In the genomic region with DNA sequence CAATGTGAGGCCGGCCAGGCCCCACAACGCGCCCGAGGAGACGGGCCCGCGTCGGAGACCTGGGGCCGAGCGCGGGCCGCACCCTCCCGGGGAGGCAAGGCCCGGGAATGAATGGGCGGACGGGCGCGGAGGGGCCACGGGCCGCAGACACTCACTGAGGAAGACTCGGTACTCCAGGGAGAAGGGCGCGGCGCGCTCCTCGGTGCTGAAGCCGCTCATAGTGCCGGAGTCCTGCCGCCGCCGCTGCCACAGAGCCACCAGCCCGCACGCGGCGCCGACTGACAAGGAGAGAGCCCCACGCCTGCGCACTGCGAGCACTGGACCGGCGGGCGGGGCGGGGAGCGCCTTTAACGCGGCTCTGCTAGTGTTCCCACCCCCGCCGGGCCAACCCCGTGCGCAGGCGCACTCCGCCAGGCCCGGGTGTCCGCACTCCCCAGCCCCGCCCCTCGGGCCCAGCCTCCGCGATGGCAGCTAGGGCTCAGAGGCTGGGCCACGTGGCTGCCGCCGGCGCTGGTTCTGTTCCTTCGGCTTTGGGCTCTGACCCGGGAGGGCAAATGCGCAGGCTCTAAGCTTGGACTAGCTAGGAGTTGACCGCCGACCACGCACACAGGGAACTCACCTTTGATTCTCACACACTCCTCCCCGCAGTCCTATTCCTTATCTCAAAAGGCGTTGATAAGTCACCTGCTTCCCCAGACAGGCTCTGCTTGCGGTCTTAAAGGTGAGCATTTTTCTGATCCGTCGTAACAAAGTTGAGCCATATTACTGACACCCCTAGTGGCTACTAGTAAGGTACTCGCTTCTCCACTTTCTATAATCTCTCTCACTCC, we compare ENCODE assay signal across 1 cellular context.
TF ChIP-seq lines count a peak whose summit lies in the region.

A gene (minus strand): TSS at position 321 of the 830 bp plus-strand sequence. CDS start 102 bp downstream, at position 219.

TF ChIP-seq in K562, 482 proteins besides CTCF, POLR2A, EP300 and RAD21 (continued from another document and continues in another):
- TF ChIP-seq, protein P1, sequence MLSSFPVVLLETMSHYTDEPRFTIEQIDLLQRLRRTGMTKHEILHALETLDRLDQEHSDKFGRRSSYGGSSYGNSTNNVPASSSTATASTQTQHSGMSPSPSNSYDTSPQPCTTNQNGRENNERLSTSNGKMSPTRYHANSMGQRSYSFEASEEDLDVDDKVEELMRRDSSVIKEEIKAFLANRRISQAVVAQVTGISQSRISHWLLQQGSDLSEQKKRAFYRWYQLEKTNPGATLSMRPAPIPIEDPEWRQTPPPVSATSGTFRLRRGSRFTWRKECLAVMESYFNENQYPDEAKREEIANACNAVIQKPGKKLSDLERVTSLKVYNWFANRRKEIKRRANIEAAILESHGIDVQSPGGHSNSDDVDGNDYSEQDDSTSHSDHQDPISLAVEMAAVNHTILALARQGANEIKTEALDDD (IDR thresholded peaks at IDR 0.05) = peak; percentile 73; the same call in 1 of the 2 replicates
- TF ChIP-seq TFAM (CRISPR knock-in tag; conservative IDR thresholded peaks at IDR 0.05) = no peak
- TF ChIP-seq HOXB6 (CRISPR knock-in tag; IDR thresholded peaks at IDR 0.05; ENCODE audit: borderline replicate concordance) = no peak
- TF ChIP-seq, protein P2, sequence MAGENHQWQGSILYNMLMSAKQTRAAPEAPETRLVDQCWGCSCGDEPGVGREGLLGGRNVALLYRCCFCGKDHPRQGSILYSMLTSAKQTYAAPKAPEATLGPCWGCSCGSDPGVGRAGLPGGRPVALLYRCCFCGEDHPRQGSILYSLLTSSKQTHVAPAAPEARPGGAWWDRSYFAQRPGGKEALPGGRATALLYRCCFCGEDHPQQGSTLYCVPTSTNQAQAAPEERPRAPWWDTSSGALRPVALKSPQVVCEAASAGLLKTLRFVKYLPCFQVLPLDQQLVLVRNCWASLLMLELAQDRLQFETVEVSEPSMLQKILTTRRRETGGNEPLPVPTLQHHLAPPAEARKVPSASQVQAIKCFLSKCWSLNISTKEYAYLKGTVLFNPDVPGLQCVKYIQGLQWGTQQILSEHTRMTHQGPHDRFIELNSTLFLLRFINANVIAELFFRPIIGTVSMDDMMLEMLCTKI (IDR thresholded peaks at IDR 0.05; ENCODE audit: partially characterized antibody) = no peak
- no peak for TF ChIP-seq ETS2 (tag; IDR thresholded peaks at IDR 0.05; ENCODE audit: borderline replicate concordance, poor library complexity, severe bottlenecking)
- TF ChIP-seq, protein P3, sequence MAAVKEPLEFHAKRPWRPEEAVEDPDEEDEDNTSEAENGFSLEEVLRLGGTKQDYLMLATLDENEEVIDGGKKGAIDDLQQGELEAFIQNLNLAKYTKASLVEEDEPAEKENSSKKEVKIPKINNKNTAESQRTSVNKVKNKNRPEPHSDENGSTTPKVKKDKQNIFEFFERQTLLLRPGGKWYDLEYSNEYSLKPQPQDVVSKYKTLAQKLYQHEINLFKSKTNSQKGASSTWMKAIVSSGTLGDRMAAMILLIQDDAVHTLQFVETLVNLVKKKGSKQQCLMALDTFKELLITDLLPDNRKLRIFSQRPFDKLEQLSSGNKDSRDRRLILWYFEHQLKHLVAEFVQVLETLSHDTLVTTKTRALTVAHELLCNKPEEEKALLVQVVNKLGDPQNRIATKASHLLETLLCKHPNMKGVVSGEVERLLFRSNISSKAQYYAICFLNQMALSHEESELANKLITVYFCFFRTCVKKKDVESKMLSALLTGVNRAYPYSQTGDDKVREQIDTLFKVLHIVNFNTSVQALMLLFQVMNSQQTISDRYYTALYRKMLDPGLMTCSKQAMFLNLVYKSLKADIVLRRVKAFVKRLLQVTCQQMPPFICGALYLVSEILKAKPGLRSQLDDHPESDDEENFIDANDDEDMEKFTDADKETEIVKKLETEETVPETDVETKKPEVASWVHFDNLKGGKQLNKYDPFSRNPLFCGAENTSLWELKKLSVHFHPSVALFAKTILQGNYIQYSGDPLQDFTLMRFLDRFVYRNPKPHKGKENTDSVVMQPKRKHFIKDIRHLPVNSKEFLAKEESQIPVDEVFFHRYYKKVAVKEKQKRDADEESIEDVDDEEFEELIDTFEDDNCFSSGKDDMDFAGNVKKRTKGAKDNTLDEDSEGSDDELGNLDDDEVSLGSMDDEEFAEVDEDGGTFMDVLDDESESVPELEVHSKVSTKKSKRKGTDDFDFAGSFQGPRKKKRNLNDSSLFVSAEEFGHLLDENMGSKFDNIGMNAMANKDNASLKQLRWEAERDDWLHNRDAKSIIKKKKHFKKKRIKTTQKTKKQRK (IDR thresholded peaks at IDR 0.05; ENCODE audit: borderline replicate concordance, low read depth, low read length) = no peak
- TF ChIP-seq GABPA (tag; conservative IDR thresholded peaks at IDR 0.05; ENCODE audit: low read depth) = no peak
- no peak for TF ChIP-seq CHD4 (IDR thresholded peaks at IDR 0.05; ENCODE audit: insufficient read depth, insufficient replicate concordance, low read depth, low read length, poor library complexity, severe bottlenecking)
- peak; percentile 75 for TF ChIP-seq EGR1 (conservative IDR thresholded peaks at IDR 0.05)
- TF ChIP-seq, protein P4, sequence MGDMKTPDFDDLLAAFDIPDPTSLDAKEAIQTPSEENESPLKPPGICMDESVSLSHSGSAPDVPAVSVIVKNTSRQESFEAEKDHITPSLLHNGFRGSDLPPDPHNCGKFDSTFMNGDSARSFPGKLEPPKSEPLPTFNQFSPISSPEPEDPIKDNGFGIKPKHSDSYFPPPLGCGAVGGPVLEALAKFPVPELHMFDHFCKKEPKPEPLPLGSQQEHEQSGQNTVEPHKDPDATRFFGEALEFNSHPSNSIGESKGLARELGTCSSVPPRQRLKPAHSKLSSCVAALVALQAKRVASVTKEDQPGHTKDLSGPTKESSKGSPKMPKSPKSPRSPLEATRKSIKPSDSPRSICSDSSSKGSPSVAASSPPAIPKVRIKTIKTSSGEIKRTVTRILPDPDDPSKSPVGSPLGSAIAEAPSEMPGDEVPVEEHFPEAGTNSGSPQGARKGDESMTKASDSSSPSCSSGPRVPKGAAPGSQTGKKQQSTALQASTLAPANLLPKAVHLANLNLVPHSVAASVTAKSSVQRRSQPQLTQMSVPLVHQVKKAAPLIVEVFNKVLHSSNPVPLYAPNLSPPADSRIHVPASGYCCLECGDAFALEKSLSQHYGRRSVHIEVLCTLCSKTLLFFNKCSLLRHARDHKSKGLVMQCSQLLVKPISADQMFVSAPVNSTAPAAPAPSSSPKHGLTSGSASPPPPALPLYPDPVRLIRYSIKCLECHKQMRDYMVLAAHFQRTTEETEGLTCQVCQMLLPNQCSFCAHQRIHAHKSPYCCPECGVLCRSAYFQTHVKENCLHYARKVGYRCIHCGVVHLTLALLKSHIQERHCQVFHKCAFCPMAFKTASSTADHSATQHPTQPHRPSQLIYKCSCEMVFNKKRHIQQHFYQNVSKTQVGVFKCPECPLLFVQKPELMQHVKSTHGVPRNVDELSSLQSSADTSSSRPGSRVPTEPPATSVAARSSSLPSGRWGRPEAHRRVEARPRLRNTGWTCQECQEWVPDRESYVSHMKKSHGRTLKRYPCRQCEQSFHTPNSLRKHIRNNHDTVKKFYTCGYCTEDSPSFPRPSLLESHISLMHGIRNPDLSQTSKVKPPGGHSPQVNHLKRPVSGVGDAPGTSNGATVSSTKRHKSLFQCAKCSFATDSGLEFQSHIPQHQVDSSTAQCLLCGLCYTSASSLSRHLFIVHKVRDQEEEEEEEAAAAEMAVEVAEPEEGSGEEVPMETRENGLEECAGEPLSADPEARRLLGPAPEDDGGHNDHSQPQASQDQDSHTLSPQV (IDR thresholded peaks at IDR 0.05) = peak; percentile 91
- no peak for TF ChIP-seq SAFB (IDR thresholded peaks at IDR 0.05; ENCODE audit: borderline replicate concordance, low read depth, low read length)
- TF ChIP-seq, protein P5, sequence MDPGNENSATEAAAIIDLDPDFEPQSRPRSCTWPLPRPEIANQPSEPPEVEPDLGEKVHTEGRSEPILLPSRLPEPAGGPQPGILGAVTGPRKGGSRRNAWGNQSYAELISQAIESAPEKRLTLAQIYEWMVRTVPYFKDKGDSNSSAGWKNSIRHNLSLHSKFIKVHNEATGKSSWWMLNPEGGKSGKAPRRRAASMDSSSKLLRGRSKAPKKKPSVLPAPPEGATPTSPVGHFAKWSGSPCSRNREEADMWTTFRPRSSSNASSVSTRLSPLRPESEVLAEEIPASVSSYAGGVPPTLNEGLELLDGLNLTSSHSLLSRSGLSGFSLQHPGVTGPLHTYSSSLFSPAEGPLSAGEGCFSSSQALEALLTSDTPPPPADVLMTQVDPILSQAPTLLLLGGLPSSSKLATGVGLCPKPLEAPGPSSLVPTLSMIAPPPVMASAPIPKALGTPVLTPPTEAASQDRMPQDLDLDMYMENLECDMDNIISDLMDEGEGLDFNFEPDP (CRISPR knock-in tag; IDR thresholded peaks at IDR 0.05) = 0 out of 2 replicates have a peak, but pooled peaks have one; percentile 78
- TF ChIP-seq SIN3B (IDR thresholded peaks at IDR 0.05; ENCODE audit: low read depth) = 0 out of 2 replicates have a peak, but pooled peaks have one; percentile 39
- no peak for TF ChIP-seq ARHGAP35 (IDR thresholded peaks at IDR 0.05; ENCODE audit: partially characterized antibody)
- TF ChIP-seq CHD1 (IDR thresholded peaks at IDR 0.05; ENCODE audit: low read length) = no peak
- TF ChIP-seq HDGF (IDR thresholded peaks at IDR 0.05) = no peak
- no peak for TF ChIP-seq ZNF561 (CRISPR knock-in tag; conservative IDR thresholded peaks at IDR 0.05)
- peak; percentile 98 for TF ChIP-seq EP400 (IDR thresholded peaks at IDR 0.05)
- TF ChIP-seq, protein P6, sequence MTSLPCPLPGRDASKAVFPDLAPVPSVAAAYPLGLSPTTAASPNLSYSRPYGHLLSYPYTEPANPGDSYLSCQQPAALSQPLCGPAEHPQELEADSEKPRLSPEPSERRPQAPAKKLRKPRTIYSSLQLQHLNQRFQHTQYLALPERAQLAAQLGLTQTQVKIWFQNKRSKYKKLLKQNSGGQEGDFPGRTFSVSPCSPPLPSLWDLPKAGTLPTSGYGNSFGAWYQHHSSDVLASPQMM (CRISPR knock-in tag; IDR thresholded peaks at IDR 0.05) = no peak
- TF ChIP-seq NFE2 (IDR thresholded peaks at IDR 0.05; ENCODE audit: low read depth) = no peak
- TF ChIP-seq ZNF586 (CRISPR knock-in tag; conservative IDR thresholded peaks at IDR 0.05) = 0 out of 2 replicates have a peak, but pooled peaks have one; percentile 45
- 0 out of 2 replicates have a peak, but pooled peaks have one; percentile 42 for TF ChIP-seq GATAD2A (IDR thresholded peaks at IDR 0.05)
- TF ChIP-seq SAP30 (IDR thresholded peaks at IDR 0.05; ENCODE audit: borderline replicate concordance, insufficient read depth, low read depth, low read length, poor library complexity, severe bottlenecking) = peak; percentile 92
- TF ChIP-seq TAF15 (IDR thresholded peaks at IDR 0.05; ENCODE audit: low read depth, low read length) = no peak
- no peak for TF ChIP-seq NEUROD1 (IDR thresholded peaks at IDR 0.05; ENCODE audit: borderline replicate concordance, low read depth, low read length, partially characterized antibody)
- TF ChIP-seq, protein P7, sequence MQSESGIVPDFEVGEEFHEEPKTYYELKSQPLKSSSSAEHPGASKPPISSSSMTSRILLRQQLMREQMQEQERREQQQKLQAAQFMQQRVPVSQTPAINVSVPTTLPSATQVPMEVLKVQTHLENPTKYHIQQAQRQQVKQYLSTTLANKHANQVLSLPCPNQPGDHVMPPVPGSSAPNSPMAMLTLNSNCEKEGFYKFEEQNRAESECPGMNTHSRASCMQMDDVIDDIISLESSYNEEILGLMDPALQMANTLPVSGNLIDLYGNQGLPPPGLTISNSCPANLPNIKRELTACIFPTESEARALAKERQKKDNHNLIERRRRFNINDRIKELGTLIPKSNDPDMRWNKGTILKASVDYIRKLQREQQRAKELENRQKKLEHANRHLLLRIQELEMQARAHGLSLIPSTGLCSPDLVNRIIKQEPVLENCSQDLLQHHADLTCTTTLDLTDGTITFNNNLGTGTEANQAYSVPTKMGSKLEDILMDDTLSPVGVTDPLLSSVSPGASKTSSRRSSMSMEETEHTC (IDR thresholded peaks at IDR 0.05) = 0 out of 2 replicates have a peak, but pooled peaks have one; percentile 28
- no peak for TF ChIP-seq YBX1 (IDR thresholded peaks at IDR 0.05)
- TF ChIP-seq MEF2A (IDR thresholded peaks at IDR 0.05; ENCODE audit: control insufficient read depth, low read depth, low read length) = no peak
- peak; percentile 86 for TF ChIP-seq RBBP5 (IDR thresholded peaks at IDR 0.05; ENCODE audit: borderline replicate concordance, insufficient read depth, low read length, poor library complexity, severe bottlenecking)
- TF ChIP-seq KAT7 (CRISPR knock-in tag; IDR thresholded peaks at IDR 0.05; ENCODE audit: borderline replicate concordance) = no peak
- TF ChIP-seq HLTF (IDR thresholded peaks at IDR 0.05) = 0 out of 2 replicates have a peak, but pooled peaks have one; percentile 53
- TF ChIP-seq, protein P8, sequence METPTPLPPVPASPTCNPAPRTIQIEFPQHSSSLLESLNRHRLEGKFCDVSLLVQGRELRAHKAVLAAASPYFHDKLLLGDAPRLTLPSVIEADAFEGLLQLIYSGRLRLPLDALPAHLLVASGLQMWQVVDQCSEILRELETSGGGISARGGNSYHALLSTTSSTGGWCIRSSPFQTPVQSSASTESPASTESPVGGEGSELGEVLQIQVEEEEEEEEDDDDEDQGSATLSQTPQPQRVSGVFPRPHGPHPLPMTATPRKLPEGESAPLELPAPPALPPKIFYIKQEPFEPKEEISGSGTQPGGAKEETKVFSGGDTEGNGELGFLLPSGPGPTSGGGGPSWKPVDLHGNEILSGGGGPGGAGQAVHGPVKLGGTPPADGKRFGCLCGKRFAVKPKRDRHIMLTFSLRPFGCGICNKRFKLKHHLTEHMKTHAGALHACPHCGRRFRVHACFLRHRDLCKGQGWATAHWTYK (CRISPR knock-in tag; IDR thresholded peaks at IDR 0.05) = peak; percentile 16
- peak; percentile 39; the same call in 1 of the 2 replicates for TF ChIP-seq ZNF707 (CRISPR knock-in tag; conservative IDR thresholded peaks at IDR 0.05)
- peak; percentile 38; the same call in 1 of the 2 replicates for TF ChIP-seq NCOA1 (IDR thresholded peaks at IDR 0.05; ENCODE audit: low read depth)
- TF ChIP-seq ZNF764 (CRISPR knock-in tag; IDR thresholded peaks at IDR 0.05; ENCODE audit: low read depth) = no peak
- TF ChIP-seq FOXK1 (CRISPR knock-in tag; IDR thresholded peaks at IDR 0.05; ENCODE audit: borderline replicate concordance) = 0 out of 2 replicates have a peak, but pooled peaks have one; percentile 64
- no peak for TF ChIP-seq FOXA1 (IDR thresholded peaks at IDR 0.05; ENCODE audit: borderline replicate concordance)
- peak; percentile 94 for TF ChIP-seq POLR2G (IDR thresholded peaks at IDR 0.05; ENCODE audit: low read depth, low read length)
- no peak; a peak in 2 of 4 replicates for TF ChIP-seq RCOR1 (IDR thresholded peaks at IDR 0.05; ENCODE audit: borderline replicate concordance in 1 of 2, low read depth in 2 of 2, low read length in 2 of 2)
- no peak for TF ChIP-seq HDAC6 (IDR thresholded peaks at IDR 0.05; ENCODE audit: low read depth, low read length)
- no peak for TF ChIP-seq NR2C1 (IDR thresholded peaks at IDR 0.05)
- TF ChIP-seq NR2C1 (tag; IDR thresholded peaks at IDR 0.05) = peak; percentile 47; the same call in 1 of the 2 replicates
- peak; percentile 94 for TF ChIP-seq ZFX (CRISPR knock-in tag; IDR thresholded peaks at IDR 0.05)
- TF ChIP-seq FOXK2 (conservative IDR thresholded peaks at IDR 0.05 in 1 of 2, IDR thresholded peaks at IDR 0.05 in 1 of 2; ENCODE audit: low read depth in 2 of 2) = 0 out of 4 replicates have a peak, but pooled peaks of 1 of the 2 experiments have one; percentile 17
- no peak for TF ChIP-seq RBM34 (IDR thresholded peaks at IDR 0.05; ENCODE audit: borderline replicate concordance, insufficient read depth, low read length)
- TF ChIP-seq ZNF583 (CRISPR knock-in tag; IDR thresholded peaks at IDR 0.05) = peak; percentile 57; the same call in 1 of the 2 replicates
- no peak for TF ChIP-seq TCF3 (CRISPR knock-in tag; IDR thresholded peaks at IDR 0.05)
- TF ChIP-seq ERF (CRISPR knock-in tag; IDR thresholded peaks at IDR 0.05) = peak; percentile 78
- TF ChIP-seq ZNF133 (CRISPR knock-in tag; IDR thresholded peaks at IDR 0.05) = 0 out of 2 replicates have a peak, but pooled peaks have one; percentile 73
